19 cellular contexts compared by ENCODE assay signal in the genomic region with DNA sequence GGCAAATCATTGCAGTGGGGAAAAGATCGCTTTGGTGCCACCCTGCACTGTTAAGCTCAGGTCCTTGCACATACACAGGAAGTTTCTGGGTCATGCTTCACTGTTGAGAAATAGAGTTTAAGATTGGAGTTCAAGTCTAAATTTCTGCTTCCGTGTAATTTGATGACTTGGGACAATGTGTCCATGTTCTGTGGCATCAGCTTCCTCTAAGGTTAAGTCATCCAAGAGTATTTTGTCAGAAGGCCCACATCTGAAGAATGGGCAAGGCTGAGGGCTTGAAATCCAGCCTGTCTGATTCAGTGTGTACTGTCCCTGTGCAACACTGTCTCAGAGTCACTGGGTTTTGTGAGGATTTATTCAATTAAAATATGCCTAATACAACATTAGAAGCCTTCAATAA.
"Had no signal": no experiment of that assay in that cellular context is flagged by ENCODE, and none has a peak within 500 bp of the region (broad histone marks: within the 10 kb centered on the region; RNA-seq: fewer than 3 reads in every experiment).

No MANE protein-coding gene starts in this region.

- H3K27ac ChIP-seq: heart left ventricle, right atrium auricular region, skin epidermis, tibial nerve had no signal

- H3K4me3 ChIP-seq: heart left ventricle, right atrium auricular region, skin epidermis, tibial nerve had no signal

- H3K4me1 ChIP-seq: heart left ventricle, right atrium auricular region, tibial nerve had no signal

- H3K36me3 ChIP-seq: heart left ventricle, right atrium auricular region, tibial nerve had no signal

- H3K27me3 ChIP-seq: heart left ventricle, right atrium auricular region, tibial nerve had no signal

- H3K9me3 ChIP-seq: heart left ventricle, right atrium auricular region, tibial nerve had no signal

- DNase-seq: activated CD4-positive, alpha-beta T cell treated with anti-CD3 and anti-CD28 coated beads, Interleukin-2, amount 10 ng/mL, durations not matched to agents 24 days and 14 days; activated CD8-positive, alpha-beta T cell treated with anti-CD3 and anti-CD28 coated beads for 36 hours; activated naive CD4-positive, alpha-beta T cell treated with anti-CD3 and anti-CD28 coated beads for 36 hours; activated T-cell treated with anti-CD3 and anti-CD28 coated beads, Interleukin-2, amount 50 U/mL, for 1 hour; anterior cingulate cortex; caudate nucleus; effector memory CD8-positive, alpha-beta T cell; foreskin melanocyte; heart left ventricle; kidney; naive B cell; stimulated activated CD4-positive, alpha-beta T cell treated with anti-CD3 and anti-CD28 coated beads, Interleukin-15, amount 100 ng/mL, for 24 hours; stimulated activated CD4-positive, alpha-beta T cell treated with anti-CD3 and anti-CD28 coated beads, Interleukin-2, amount 100 ng/mL, for 48 hours; T-helper 9 cell had no signal

- FAIRE-seq: kidney, urothelium cell line had no signal

- ATAC-seq: activated CD8-positive, alpha-beta T cell treated with anti-CD3 and anti-CD28 coated beads for 36 hours; effector memory CD8-positive, alpha-beta T cell; heart left ventricle; left lobe of liver had no signal
